Comparison of ENCODE assay signal across 8 cellular contexts in genomic region chr15:65133550-65134200, GRCh38. TPM values are rescaled to one million over a fixed set of nuclear protein-coding genes. Genes with fewer than 3 reads are reported as not detected.
DNase-seq lines count a peak whose midpoint lies in the region; ATAC-seq and TF ChIP-seq lines count a peak whose summit lies in the region.

Gene PDCD7 (minus strand): TSS chr15:65133808. CDS start chr15:65133781, 27 bp downstream.

- H3K4me2 ChIP-seq in osteoblast (ENCODE audit: insufficient read depth, low read length) = peak within 1 kb of the TSS; percentile 96

- peak within 1 kb of the TSS; percentile 90 for H3K4me3 Mint-ChIP-seq in glutamatergic neuron (ENCODE audit: unreplicated experiment)

- H3K4me1 Mint-ChIP-seq in glutamatergic neuron (ENCODE audit: low read depth, unreplicated experiment) = peaks cover 8% of the 10 kb centered on the region

- TF ChIP-seq CTCF in glutamatergic neuron (IDR thresholded peaks at IDR 0.05; ENCODE audit: partially characterized antibody, unreplicated experiment) (no peak), osteoblast (IDR thresholded peaks at IDR 0.05; ENCODE audit: extremely low read depth, low read depth, low read length) (no peak), thoracic aorta (IDR thresholded peaks at IDR 0.05) (no peak)

- ATAC-seq in HG02571 (IDR thresholded peaks at IDR 0.05; ENCODE audit: unreplicated experiment) = peak; percentile 85
- ATAC-seq in SK-N-SH treated with all-trans-retinoic acid at 6 μM for 48 hours = peak; percentile 94
- peak; percentile 98 for ATAC-seq in activated naive CD4-positive, alpha-beta T cell treated with anti-CD3 and anti-CD28 coated beads, Interleukin-2, amount 50 U/mL, for 72 hours
- peak; percentile 96 for ATAC-seq in thoracic aorta (ENCODE audit: insufficient number of reproducible peaks, low FRiP score, low read depth)

- H3K36me3 Mint-ChIP-seq in activated naive CD4-positive, alpha-beta T cell treated with anti-CD3 and anti-CD28 coated beads, Interleukin-2, amount 50 U/mL, for 72 hours = peaks cover 7 to 22% of the 10 kb centered on the region in 2 donors
- peaks cover 8% of the 10 kb centered on the region for H3K36me3 Mint-ChIP-seq in glutamatergic neuron (ENCODE audit: unreplicated experiment)

- H3K9me3 ChIP-seq in osteoblast (ENCODE audit: low read depth, low read length) (no peaks in the 10 kb centered on the region), thoracic aorta (no peaks in the 10 kb centered on the region)

- DNase-seq in GM04503 (ENCODE audit: low read depth) (peak; percentile 63), NCI-H1092 (lab: John Stamatoyannopoulos, UW) (peak; percentile 86), glutamatergic neuron (peak; percentile 79), osteoblast (ENCODE audit: insufficient read length, low spot score, missing footprints) (peak; percentile 99), thoracic aorta (ENCODE audit: low spot score) (peak; percentile 66)
- peak; percentile 73 to 81 for DNase-seq in activated naive CD4-positive, alpha-beta T cell treated with anti-CD3 and anti-CD28 coated beads, Interleukin-2, amount 50 U/mL, for 72 hours (ENCODE audit: low spot score in 2 of 2)

- H3K27ac ChIP-seq in osteoblast (ENCODE audit: low read depth, low read length) (peak within 1 kb of the TSS; percentile 59), thoracic aorta (peak within 1 kb of the TSS; percentile 62 to 89)

- H3K27me3 Mint-ChIP-seq in glutamatergic neuron (ENCODE audit: unreplicated experiment) = peaks cover 6% of the 10 kb centered on the region

- H3K27me3 ChIP-seq in osteoblast (ENCODE audit: insufficient read depth, low read length) (no peaks in the 10 kb centered on the region), thoracic aorta (replicated peaks; ENCODE audit: insufficient read depth) (no peaks in the 10 kb centered on the region)

- peak within 1 kb of the TSS; percentile 90 to 97 for H3K27ac Mint-ChIP-seq in activated naive CD4-positive, alpha-beta T cell treated with anti-CD3 and anti-CD28 coated beads, Interleukin-2, amount 50 U/mL, for 72 hours
- peak within 1 kb of the TSS; percentile 96 for H3K27ac Mint-ChIP-seq in glutamatergic neuron (ENCODE audit: unreplicated experiment)

- peak within 1 kb of the TSS; percentile 100 for H2AFZ ChIP-seq in osteoblast (ENCODE audit: low read length)

- peaks cover 17% of the 10 kb centered on the region for H4K20me1 ChIP-seq in osteoblast (ENCODE audit: insufficient read depth, low read length)

- H3K36me3 ChIP-seq in osteoblast (ENCODE audit: insufficient read depth, low read length) (peaks cover 20% of the 10 kb centered on the region), thoracic aorta (peaks cover 17% of the 10 kb centered on the region)

- peaks cover 6 to 8% of the 10 kb centered on the region in 2 donors for H3K9me3 Mint-ChIP-seq in activated naive CD4-positive, alpha-beta T cell treated with anti-CD3 and anti-CD28 coated beads, Interleukin-2, amount 50 U/mL, for 72 hours
- peaks cover 14% of the 10 kb centered on the region for H3K9me3 Mint-ChIP-seq in glutamatergic neuron (ENCODE audit: unreplicated experiment)

- H3K4me1 ChIP-seq in osteoblast (ENCODE audit: insufficient read depth, low read length) = peaks cover 10% of the 10 kb centered on the region
- peaks cover 13 to 22% of the 10 kb centered on the region in 2 donors for H3K4me1 ChIP-seq in thoracic aorta (ENCODE audit: control insufficient read depth in 1 of 2, low read depth in 2 of 2)

- H3K4me3 ChIP-seq in osteoblast (ENCODE audit: insufficient read depth, low read length) (peak within 1 kb of the TSS; percentile 89), thoracic aorta (peak within 1 kb of the TSS; percentile 92)

- peaks cover 41% of the 10 kb centered on the region for H3K79me2 ChIP-seq in osteoblast (ENCODE audit: insufficient read depth, low read length)

TF ChIP-seq in SK-N-SH treated with all-trans-retinoic acid at 6 μM for 48 hours, 23 proteins besides CTCF, POLR2A, EP300 and RAD21:
- TF ChIP-seq GLIS3 (CRISPR knock-in tag; IDR thresholded peaks at IDR 0.05) (no peak), TOX (CRISPR knock-in tag; IDR thresholded peaks at IDR 0.05; ENCODE audit: borderline replicate concordance) (no peak), TSHZ2 (CRISPR knock-in tag; IDR thresholded peaks at IDR 0.05) (0 out of 2 replicates have a peak, but pooled peaks have one; percentile 39)
TF ChIP-seq in SK-N-SH treated with all-trans-retinoic acid at 6 μM for 48 hours: peak in this region for 1.

RNA-seq across cellular contexts. Expression of gene PDCD7, which starts in this region (rescaled TPM):
- 10 to 100 TPM; 34.2 to 36.6 TPM for total RNA-seq in activated naive CD4-positive, alpha-beta T cell treated with anti-CD3 and anti-CD28 coated beads, Interleukin-2, amount 50 U/mL, for 72 hours
- 13.6 TPM for total RNA-seq in glutamatergic neuron (ENCODE audit: unreplicated experiment)
- total RNA-seq in osteoblast = 19.5 and 20.3 TPM in 2 replicates
- 10 to 100 TPM; 18.5 to 26.7 TPM for total RNA-seq in thoracic aorta

Comparison
In these comparisons a context has a peak if more than half of its experiments do, and no peak if none do; other contexts are left out.
1. Peak in every context shown above with its lines: DNase-seq, ATAC-seq, H3K4me3 ChIP-seq and H3K27ac ChIP-seq.